Comparison of ENCODE assay signal across 9 cellular contexts in genomic region chr1:15491010-15491409, GRCh38. TPM values are rescaled to one million over a fixed set of nuclear protein-coding genes. Genes with fewer than 3 reads are reported as not detected.
"Had no signal": no experiment of that assay in that cellular context is flagged by ENCODE, and none has a peak within 500 bp of the region (broad histone marks: within the 10 kb centered on the region; RNA-seq: fewer than 3 reads in every experiment).

No MANE protein-coding gene starts in this region.

RNA-seq across cellular contexts. Expression of gene CELA2B, which starts 15.1 kb away (rescaled TPM):
- total RNA-seq: activated T-cell treated with anti-CD3 and anti-CD28 coated beads, Interleukin-2, amount 50 U/mL, for 72 hours; esophagus muscularis mucosa; mesothelial cell of epicardium; natural killer cell treated with Interleukin-12 subunit alpha and Interleukin-12 subunit beta and Interleukin-15 and Interleukin-18, amount 100 ng/mL, for 72 hours; sigmoid colon; spleen; upper lobe of right lung had no signal
- polyA plus RNA-seq: lung, sigmoid colon had no signal

RNA-seq across cellular contexts. Expression of gene CELA2A, which starts 34.5 kb away (rescaled TPM):
- total RNA-seq: activated T-cell treated with anti-CD3 and anti-CD28 coated beads, Interleukin-2, amount 50 U/mL, for 72 hours; esophagus muscularis mucosa; mesothelial cell of epicardium; natural killer cell treated with Interleukin-12 subunit alpha and Interleukin-12 subunit beta and Interleukin-15 and Interleukin-18, amount 100 ng/mL, for 72 hours; sigmoid colon; upper lobe of right lung had no signal
- polyA plus RNA-seq: sigmoid colon had no signal

RNA-seq across cellular contexts. Expression of gene CTRC, which starts 52.8 kb away (rescaled TPM):
- total RNA-seq: hepatocyte, sigmoid colon had no signal
